Comparison of ENCODE assay signal across 1 cellular context in genomic region chr7:155806096-155806871, GRCh38.
TF ChIP-seq lines count a peak whose summit lies in the region.

No MANE protein-coding gene starts in this region.

TF ChIP-seq in HepG2, 621 proteins besides CTCF, POLR2A, EP300 and RAD21:
- TF ChIP-seq TGIF2 (CRISPR knock-in tag; IDR thresholded peaks at IDR 0.05): no peak
- no peak for TF ChIP-seq MIER3 (CRISPR knock-in tag; IDR thresholded peaks at IDR 0.05; ENCODE audit: borderline replicate concordance)
- TF ChIP-seq ELF1 (CRISPR knock-in tag; IDR thresholded peaks at IDR 0.05): no peak
- TF ChIP-seq XRCC5 (optimal IDR thresholded peaks at IDR 0.05; ENCODE audit: low read length): no peak
- TF ChIP-seq ZNF20 (CRISPR knock-in tag; IDR thresholded peaks at IDR 0.05): no peak
- no peak for TF ChIP-seq MAF1 (CRISPR knock-in tag; IDR thresholded peaks at IDR 0.05; ENCODE audit: borderline replicate concordance)
- no peak for TF ChIP-seq MAX (IDR thresholded peaks at IDR 0.05)
- TF ChIP-seq POLR2G (IDR thresholded peaks at IDR 0.05; ENCODE audit: low read depth, low read length): 0 out of 2 replicates have a peak, but pooled peaks have one; percentile 5
- TF ChIP-seq SP5 (CRISPR knock-in tag; IDR thresholded peaks at IDR 0.05; ENCODE audit: borderline replicate concordance, low read depth): no peak
- no peak for TF ChIP-seq AHR (CRISPR knock-in tag; IDR thresholded peaks at IDR 0.05)
- no peak for TF ChIP-seq MBNL3 (CRISPR knock-in tag; conservative IDR thresholded peaks at IDR 0.05)
- TF ChIP-seq KMT2B (CRISPR knock-in tag; IDR thresholded peaks at IDR 0.05): no peak
- no peak for TF ChIP-seq DZIP1 (CRISPR knock-in tag; IDR thresholded peaks at IDR 0.05)
- 0 out of 2 replicates have a peak, but pooled peaks have one; percentile 33 for TF ChIP-seq ZBTB38 (CRISPR knock-in tag; IDR thresholded peaks at IDR 0.05)
- no peak for TF ChIP-seq ZNF572 (CRISPR knock-in tag; IDR thresholded peaks at IDR 0.05)
TF ChIP-seq in HepG2: peak in this region for 2.
